In genomic region chr6:19805146-19805515, GRCh38 we compare ENCODE assay signal across 9 cellular contexts. TPM values are rescaled to one million over a fixed set of nuclear protein-coding genes. Genes with fewer than 3 reads are reported as not detected.
A peak's percentile ranks its signal among the peaks of the same experiment; 100 is the strongest.
DNase-seq lines count a peak whose midpoint lies in the region; ATAC-seq lines count a peak whose summit lies in the region.
"Had no signal": no experiment of that assay in that cellular context is flagged by ENCODE, and none has a peak within 500 bp of the region (broad histone marks: within the 10 kb centered on the region; RNA-seq: fewer than 3 reads in every experiment).

No MANE protein-coding gene starts in this region.

- H3K27ac ChIP-seq in Karpas-422 (ENCODE audit: low read length) = no peak overlapping the region

- no peak overlapping the region for H3K4me2 ChIP-seq in Karpas-422 (ENCODE audit: low read depth, low read length, poor library complexity, severe bottlenecking)

- CTCF ChIA-PET in activated CD4-positive, alpha-beta memory T cell treated with anti-CD3 and anti-CD28 coated beads, Interleukin-2, amount 10 ng/mL, durations not matched to agents 7 days and 5 days (lab: Charles Lee) = no interaction called here

- H3K4me1 Mint-ChIP-seq in activated CD4-positive, alpha-beta memory T cell treated with anti-CD3 and anti-CD28 coated beads, Interleukin-2, amount 10 ng/mL, durations not matched to agents 7 days and 5 days = peaks cover 10% of the 10 kb centered on the region

- no peak overlapping the region for H3K9ac ChIP-seq in Karpas-422 (ENCODE audit: low read length)

- H3K27me3 ChIP-seq in Karpas-422 (ENCODE audit: low read length) = no peaks in the 10 kb centered on the region

- no peaks in the 10 kb centered on the region for H3K4me1 ChIP-seq in Karpas-422 (ENCODE audit: low read length)

- H2AFZ ChIP-seq in Karpas-422 (ENCODE audit: low read length) = no peak overlapping the region

- H3K36me3 ChIP-seq in Karpas-422 (ENCODE audit: insufficient read depth, low read length) = no peaks in the 10 kb centered on the region

- POLR2A ChIA-PET in activated CD4-positive, alpha-beta memory T cell treated with anti-CD3 and anti-CD28 coated beads, Interleukin-2, amount 10 ng/mL, durations not matched to agents 7 days and 5 days (lab: Charles Lee) = no interaction called here

- peak overlapping the region; percentile 12 for H3K4me3 Mint-ChIP-seq in activated CD4-positive, alpha-beta memory T cell treated with anti-CD3 and anti-CD28 coated beads, Interleukin-2, amount 10 ng/mL, durations not matched to agents 7 days and 5 days

- peak; percentile 45 for DNase-seq in DMS153 treated with DMSO at 0.1 percent for 48 hours (lab: John Stamatoyannopoulos, UW; ENCODE audit: unreplicated experiment)
- DNase-seq in DMS153 (lab: John Stamatoyannopoulos, UW) = no peak
- DNase-seq in activated CD4-positive, alpha-beta memory T cell treated with anti-CD3 and anti-CD28 coated beads, Interleukin-2, amount 10 ng/mL, durations not matched to agents 7 days and 5 days = no peak
- DNase-seq in stromal cell of bone marrow (ENCODE audit: low read depth) = peak; percentile 8
- DNase-seq in hippocampal formation (lab: John Stamatoyannopoulos, UW) = no peak
- DNase-seq in Karpas-422 = no peak

- no peaks in the 10 kb centered on the region for H3K36me3 Mint-ChIP-seq in activated CD4-positive, alpha-beta memory T cell treated with anti-CD3 and anti-CD28 coated beads, Interleukin-2, amount 10 ng/mL, durations not matched to agents 7 days and 5 days (ENCODE audit: low read depth)

- no peak overlapping the region for H3K27ac Mint-ChIP-seq in activated CD4-positive, alpha-beta memory T cell treated with anti-CD3 and anti-CD28 coated beads, Interleukin-2, amount 10 ng/mL, durations not matched to agents 7 days and 5 days

- no peak for ATAC-seq in GM19035 (IDR thresholded peaks at IDR 0.05; ENCODE audit: unreplicated experiment)

- peaks cover 20% of the 10 kb centered on the region for H3K27me3 Mint-ChIP-seq in activated CD4-positive, alpha-beta memory T cell treated with anti-CD3 and anti-CD28 coated beads, Interleukin-2, amount 10 ng/mL, durations not matched to agents 7 days and 5 days

- H3K9me3 ChIP-seq in iPS-18c (ENCODE audit: control insufficient read depth, insufficient read depth, low read length) (no peaks in the 10 kb centered on the region), Karpas-422 (ENCODE audit: low read length) (no peaks in the 10 kb centered on the region)

- H4K20me1 ChIP-seq in Karpas-422 (ENCODE audit: insufficient read depth, low read depth, low read length) = no peaks in the 10 kb centered on the region

- H3K4me3 ChIP-seq in iPS-18c (ENCODE audit: insufficient read depth, low read depth, low read length) (peak overlapping the region; percentile 57; the same call in 1 of the 2 replicates), Karpas-422 (ENCODE audit: low read length) (no peak overlapping the region)

- no peaks in the 10 kb centered on the region for H3K79me2 ChIP-seq in Karpas-422 (ENCODE audit: low read length)

- no peaks in the 10 kb centered on the region for H3K9me3 Mint-ChIP-seq in activated CD4-positive, alpha-beta memory T cell treated with anti-CD3 and anti-CD28 coated beads, Interleukin-2, amount 10 ng/mL, durations not matched to agents 7 days and 5 days

- H3K9me2 ChIP-seq in Karpas-422 (replicated peaks; ENCODE audit: insufficient read depth, low read length) = no peaks in the 10 kb centered on the region

RNA-seq across cellular contexts. Expression of gene ID4, which starts 32.0 kb away (rescaled TPM):
- total RNA-seq in activated CD4-positive, alpha-beta memory T cell treated with anti-CD3 and anti-CD28 coated beads, Interleukin-2, amount 10 ng/mL, durations not matched to agents 7 days and 5 days = not detected
- not detected in 2 replicates for total RNA-seq in Karpas-422 (2014; rRNA removed; shearing (Covaris generic); ENCODE audit: low replicate concordance)
- total RNA-seq: T-helper 2 cell treated with Interferon-gamma antibody and Interleukin-4, amounts not matched to agents 100 ng/mL and 5 ng/mL, for 36 hours had no signal

Comparison
In these comparisons a context has a peak if more than half of its experiments do, and no peak if none do; other contexts are left out.
1. DNase-seq: peak in DMS153 treated with DMSO at 0.1 percent for 48 hours (single experiment) and stromal cell of bone marrow (single experiment); none in DMS153 (single experiment), activated CD4-positive, alpha-beta memory T cell treated with anti-CD3 and anti-CD28 coated beads, Interleukin-2, amount 10 ng/mL, durations not matched to agents 7 days and 5 days (single experiment), hippocampal formation (0 of 2) and Karpas-422 (single experiment).